ENCODE assay signal across 7 cellular contexts in genomic region chr1:213618094-213618493, GRCh38.
"Had no signal": no experiment of that assay in that cellular context is flagged by ENCODE, and none has a peak within 500 bp of the region (broad histone marks: within the 10 kb centered on the region; RNA-seq: fewer than 3 reads in every experiment).

No MANE protein-coding gene starts in this region.

- H3K27ac ChIP-seq: HL-60 had no signal

- H3K4me3 Mint-ChIP-seq: IgD-negative memory B cell had no signal

- ATAC-seq: HepG2, K562 had no signal

- DNase-seq: IMR-90, KBM-7, KG1 had no signal

- H3K9me3 Mint-ChIP-seq: IgD-negative memory B cell had no signal

- H3K27ac Mint-ChIP-seq: IgD-negative memory B cell had no signal

- H3K36me3 Mint-ChIP-seq: IgD-negative memory B cell had no signal

- H3K4me3 ChIP-seq: K562 had no signal
